In genomic region chr7:109437957-109438356, GRCh38 we compare ENCODE assay signal across 29 cellular contexts.
"Had no signal": no experiment of that assay in that cellular context is flagged by ENCODE, and none has a peak within 500 bp of the region (broad histone marks: within the 10 kb centered on the region; RNA-seq: fewer than 3 reads in every experiment).

No MANE protein-coding gene starts in this region.

- H3K27me3 Mint-ChIP-seq: stimulated activated memory B cell treated with anti-CD40 and anti-IgM and Interleukin-4, amounts not matched to agents 10 μg/mL and 1 μg/mL and 100 μg/mL, for 72 hours; stimulated activated naive B cell treated with anti-CD40 and anti-IgM and Interleukin-4, amounts not matched to agents 10 μg/mL and 1 μg/mL and 100 μg/mL, for 72 hours; stimulated activated naive CD8-positive, alpha-beta T cell treated with anti-CD3 and anti-CD28 coated beads, Interleukin-15, amount 100 ng/mL, for 72 hours; stimulated activated naive CD8-positive, alpha-beta T cell treated with anti-CD3 and anti-CD28 coated beads, Interleukin-15, Interleukin-2, amounts not matched to agents 100 ng/mL and 50 ng/mL, for 24 hours; type B pancreatic cell had no signal

- H3K4me1 ChIP-seq: stomach, suprapubic skin, testis, thyroid gland, tibial artery, tibial nerve, transverse colon, upper lobe of left lung, upper lobe of right lung, uterus, vagina had no signal

- H3K27ac ChIP-seq: stomach, suprapubic skin, testis, thoracic aorta, thyroid gland, tibial artery, tibial nerve, transverse colon, upper lobe of left lung, upper lobe of right lung, uterus, vagina had no signal

- ATAC-seq: stimulated activated effector memory CD8-positive, alpha-beta T cell treated with anti-CD3 and anti-CD28 coated beads, Interleukin-12 subunit alpha, Interleukin-12 subunit beta, amount 100 ng/mL, for 72 hours; stimulated activated memory B cell treated with anti-CD40 and anti-IgM and Interleukin-4, amounts not matched to agents 10 μg/mL and 1 μg/mL and 100 μg/mL, for 72 hours; stimulated activated naive B cell treated with anti-CD40 and anti-IgM and Interleukin-4, amounts not matched to agents 10 μg/mL and 1 μg/mL and 100 μg/mL, for 72 hours; stimulated activated naive CD8-positive, alpha-beta T cell treated with anti-CD3 and anti-CD28 coated beads, Interleukin-15, amount 100 ng/mL, for 72 hours; stimulated activated naive CD8-positive, alpha-beta T cell treated with anti-CD3 and anti-CD28 coated beads, Interleukin-15, Interleukin-2, amounts not matched to agents 100 U/mL and 50 U/mL, for 24 hours; upper lobe of right lung had no signal

- H3K9me3 ChIP-seq: stomach, suprapubic skin, testis, thoracic aorta, thyroid gland, tibial artery, tibial nerve, transverse colon, upper lobe of left lung, upper lobe of right lung, uterus, vagina had no signal

- DNase-seq: stimulated activated CD4-positive, alpha-beta T cell treated with anti-CD3 and anti-CD28 coated beads, Interleukin-2, amount 100 ng/mL, for 48 hours; stimulated activated CD4-positive, alpha-beta T cell treated with anti-CD3 and anti-CD28 coated beads, Interleukin-4, amount 100 ng/mL, for 1 hour; stimulated activated CD4-positive, alpha-beta T cell treated with anti-CD3 and anti-CD28 coated beads, Interleukin-4, amount 100 ng/mL, for 24 hours; stimulated activated CD4-positive, alpha-beta T cell treated with anti-CD3 and anti-CD28 coated beads, Interleukin-4, amount 100 ng/mL, for 4 hours; stimulated activated CD8-positive, alpha-beta memory T cell treated with anti-CD3 and anti-CD28 coated beads, Interleukin-4, amount 100 ng/mL, for 48 hours; stimulated activated naive B cell treated with anti-CD40 and anti-IgM and Interleukin-4, amounts not matched to agents 10 μg/mL and 1 μg/mL and 100 μg/mL, for 72 hours; stimulated activated naive CD4-positive, alpha-beta T cell; stimulated activated naive CD4-positive, alpha-beta T cell treated with Interleukin-2 at 50 U/mL for 16 hours; stimulated activated naive CD8-positive, alpha-beta T cell treated with anti-CD3 and anti-CD28 coated beads, Interleukin-15, amount 100 ng/mL, for 72 hours; stimulated activated naive CD8-positive, alpha-beta T cell treated with anti-CD3 and anti-CD28 coated beads, Interleukin-15, Interleukin-2, amounts not matched to agents 100 U/mL and 50 U/mL, for 24 hours; stomach; substantia nigra; testis; thyroid gland; tibial artery; transverse colon; trophoblast cell; upper lobe of left lung; upper lobe of right lung; uterus had no signal

- FAIRE-seq: urothelium cell line had no signal

- H3K9me3 Mint-ChIP-seq: stimulated activated naive CD8-positive, alpha-beta T cell treated with anti-CD3 and anti-CD28 coated beads, Interleukin-15, Interleukin-2, amounts not matched to agents 100 ng/mL and 50 ng/mL, for 24 hours had no signal

- H3K4me1 Mint-ChIP-seq: stimulated activated effector memory CD8-positive, alpha-beta T cell treated with anti-CD3 and anti-CD28 coated beads, Interleukin-12 subunit alpha, Interleukin-12 subunit beta, amount 100 ng/mL, for 72 hours; stimulated activated memory B cell treated with anti-CD40 and anti-IgM and Interleukin-4, amounts not matched to agents 10 μg/mL and 1 μg/mL and 100 μg/mL, for 72 hours; stimulated activated naive B cell treated with anti-CD40 and anti-IgM and Interleukin-4, amounts not matched to agents 10 μg/mL and 1 μg/mL and 100 μg/mL, for 72 hours; stimulated activated naive CD8-positive, alpha-beta T cell treated with anti-CD3 and anti-CD28 coated beads, Interleukin-15, amount 100 ng/mL, for 72 hours had no signal

- H3K4me3 Mint-ChIP-seq: stimulated activated effector memory CD8-positive, alpha-beta T cell treated with anti-CD3 and anti-CD28 coated beads, Interleukin-12 subunit alpha, Interleukin-12 subunit beta, amount 100 ng/mL, for 72 hours; stimulated activated memory B cell treated with anti-CD40 and anti-IgM and Interleukin-4, amounts not matched to agents 10 μg/mL and 1 μg/mL and 100 μg/mL, for 72 hours; stimulated activated naive B cell treated with anti-CD40 and anti-IgM and Interleukin-4, amounts not matched to agents 10 μg/mL and 1 μg/mL and 100 μg/mL, for 72 hours; stimulated activated naive CD8-positive, alpha-beta T cell treated with anti-CD3 and anti-CD28 coated beads, Interleukin-15, amount 100 ng/mL, for 72 hours; stimulated activated naive CD8-positive, alpha-beta T cell treated with anti-CD3 and anti-CD28 coated beads, Interleukin-15, Interleukin-2, amounts not matched to agents 100 ng/mL and 50 ng/mL, for 24 hours; type B pancreatic cell had no signal

- H3K36me3 ChIP-seq: stomach, suprapubic skin, thoracic aorta, thyroid gland, tibial artery, tibial nerve, transverse colon, upper lobe of left lung, upper lobe of right lung, uterus, vagina had no signal

- H3K27ac Mint-ChIP-seq: stimulated activated effector memory CD8-positive, alpha-beta T cell treated with anti-CD3 and anti-CD28 coated beads, Interleukin-12 subunit alpha, Interleukin-12 subunit beta, amount 100 ng/mL, for 72 hours; stimulated activated memory B cell treated with anti-CD40 and anti-IgM and Interleukin-4, amounts not matched to agents 10 μg/mL and 1 μg/mL and 100 μg/mL, for 72 hours; stimulated activated naive B cell treated with anti-CD40 and anti-IgM and Interleukin-4, amounts not matched to agents 10 μg/mL and 1 μg/mL and 100 μg/mL, for 72 hours; stimulated activated naive CD8-positive, alpha-beta T cell treated with anti-CD3 and anti-CD28 coated beads, Interleukin-15, amount 100 ng/mL, for 72 hours; stimulated activated naive CD8-positive, alpha-beta T cell treated with anti-CD3 and anti-CD28 coated beads, Interleukin-15, Interleukin-2, amounts not matched to agents 100 ng/mL and 50 ng/mL, for 24 hours; type B pancreatic cell had no signal

- H3K27me3 ChIP-seq: stomach, suprapubic skin, testis, thyroid gland, tibial artery, tibial nerve, transverse colon, upper lobe of left lung, upper lobe of right lung, uterus, vagina had no signal

- H3K4me3 ChIP-seq: stomach, suprapubic skin, testis, thoracic aorta, thyroid gland, tibial artery, tibial nerve, transverse colon, upper lobe of left lung, upper lobe of right lung, uterus, vagina had no signal

- H3K36me3 Mint-ChIP-seq: stimulated activated effector memory CD8-positive, alpha-beta T cell treated with anti-CD3 and anti-CD28 coated beads, Interleukin-12 subunit alpha, Interleukin-12 subunit beta, amount 100 ng/mL, for 72 hours; stimulated activated memory B cell treated with anti-CD40 and anti-IgM and Interleukin-4, amounts not matched to agents 10 μg/mL and 1 μg/mL and 100 μg/mL, for 72 hours; stimulated activated naive B cell treated with anti-CD40 and anti-IgM and Interleukin-4, amounts not matched to agents 10 μg/mL and 1 μg/mL and 100 μg/mL, for 72 hours; type B pancreatic cell had no signal
